ENCODE assay signal across 6 cellular contexts in the genomic region with DNA sequence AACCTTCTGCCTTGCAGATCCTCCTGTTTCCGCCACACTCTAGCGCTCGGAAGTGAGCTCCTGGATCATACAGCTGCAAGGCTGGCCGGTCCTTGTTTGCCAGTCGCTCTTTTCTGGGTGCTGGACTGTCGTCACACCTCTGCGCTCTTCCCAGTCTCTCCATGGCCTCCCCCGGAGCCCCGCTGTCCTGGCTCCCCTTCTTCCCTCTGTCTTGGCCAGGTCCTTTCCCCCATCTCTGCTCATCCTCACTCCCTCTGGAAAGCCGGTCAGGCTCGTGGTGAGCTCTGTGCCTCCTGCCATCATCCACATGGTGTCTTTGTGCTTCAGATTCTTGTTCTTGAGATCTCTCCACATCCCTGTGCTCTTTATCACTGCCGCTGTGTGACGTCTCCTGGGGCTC.
A peak's percentile ranks its signal among the peaks of the same experiment; 100 is the strongest.
DNase-seq lines count a peak whose midpoint lies in the region; TF ChIP-seq lines count a peak whose summit lies in the region.
"Not testable (repeated sequence)": the region's sequence is repeated elsewhere in the genome, so short reads cannot be mapped to it uniquely, and the experiment has no call there.

No MANE protein-coding gene starts in this region.

- H4K91ac ChIP-seq in H9 (ENCODE audit: insufficient read length, low read depth, low read length), result not testable (repeated sequence)

- H2BK120ac ChIP-seq in H9 (ENCODE audit: low read depth, low read length, poor library complexity, severe bottlenecking), result not testable (repeated sequence)

- not testable (repeated sequence) for H3T11ph ChIP-seq in H9 (ENCODE audit: low read length)

- not testable (repeated sequence) for H3K18ac ChIP-seq in H9 (ENCODE audit: insufficient read length, low read depth, low read length)

- not testable (repeated sequence) for H3K23ac ChIP-seq in H9 (ENCODE audit: insufficient read length, low read depth, low read length)

- peak; percentile 4 for DNase-seq in ELF-1 (ENCODE audit: low read depth, low spot score)
- DNase-seq in H9, result peak; percentile 28
- DNase-seq in SK-N-DZ (ENCODE audit: low spot score), result peak; percentile 1
- DNase-seq in endodermal cell, result peak; percentile 42
- peak; percentile 2 for DNase-seq in retina
- peak; percentile 31 for DNase-seq in spleen

- not testable (repeated sequence) for H3K27ac Mint-ChIP-seq in H9, endodermal cell

- not testable (repeated sequence) for TF ChIP-seq POLR2A in spleen (IDR thresholded peaks at IDR 0.05)

- not testable (repeated sequence) for H3K36me3 ChIP-seq in endodermal cell (ENCODE audit: control insufficient read depth, insufficient read depth, low read length); spleen

- H2BK20ac ChIP-seq in H9 (ENCODE audit: low read depth, low read length, poor library complexity, severe bottlenecking), result not testable (repeated sequence)

- H3K4me1 Mint-ChIP-seq in H9, endodermal cell: not testable (repeated sequence)

- H3K4me1 ChIP-seq in H9 (ENCODE audit: insufficient read depth, low read length); endodermal cell (ENCODE audit: control insufficient read depth, insufficient read depth, low read length); spleen: not testable (repeated sequence)

- H3K36me3 Mint-ChIP-seq in H9 (ENCODE audit: insufficient read depth in 1 of 3, low read depth in 3 of 3); endodermal cell (ENCODE audit: low read depth): not testable (repeated sequence)

- H3K23me2 ChIP-seq in H9 (ENCODE audit: insufficient read length, low read depth, low read length, poor library complexity, severe bottlenecking), result not testable (repeated sequence)

- not testable (repeated sequence) for H2AFZ ChIP-seq in H9 (ENCODE audit: low read length)

- not testable (repeated sequence) for H2BK15ac ChIP-seq in H9 (ENCODE audit: low read depth, low read length)

- not testable (repeated sequence) for H3K14ac ChIP-seq in H9 (ENCODE audit: insufficient read depth, low read length)

- not testable (repeated sequence) for H3K56ac ChIP-seq in H9 (ENCODE audit: insufficient read length, low read depth, low read length)

- not testable (repeated sequence) for H3K4ac ChIP-seq in H9 (ENCODE audit: low read depth, low read length)

- not testable (repeated sequence) for H3K9me3 Mint-ChIP-seq in H9, endodermal cell

- H4K20me1 ChIP-seq in H9 (ENCODE audit: control insufficient read depth, insufficient read depth, insufficient read length), result not testable (repeated sequence)

- not testable (repeated sequence) for H3K4me3 ChIP-seq in endodermal cell (ENCODE audit: low read length); spleen

- not testable (repeated sequence) for H3K79me1 ChIP-seq in H9 (ENCODE audit: insufficient read depth, low read depth, low read length, poor library complexity, severe bottlenecking)

- H3K27ac ChIP-seq in H9 (ENCODE audit: insufficient read length, low read depth, low read length); endodermal cell (ENCODE audit: low read depth, low read length); spleen: not testable (repeated sequence)

- H3K27me3 ChIP-seq in H9 (ENCODE audit: insufficient read depth, low read length); endodermal cell (ENCODE audit: control insufficient read depth, insufficient read depth, low read length, poor library complexity, severe bottlenecking); spleen (replicated peaks in 1 of 7): not testable (repeated sequence)

- not testable (repeated sequence) for H4K5ac ChIP-seq in H9 (ENCODE audit: insufficient read length, low read depth, low read length)

- H3K9me3 ChIP-seq in H9 (ENCODE audit: control insufficient read depth, low read depth, low read length); endodermal cell (ENCODE audit: control insufficient read depth, low read length); spleen: not testable (repeated sequence)

- not testable (repeated sequence) for H3K9ac ChIP-seq in H9 (ENCODE audit: extremely low read depth, insufficient read length, low read length); endodermal cell (ENCODE audit: extremely low read depth, low read length, poor library complexity, severe bottlenecking)

- not testable (repeated sequence) for H2AK5ac ChIP-seq in H9 (ENCODE audit: insufficient read length, low read length)

- not testable (repeated sequence) for H3K4me3 Mint-ChIP-seq in H9, endodermal cell

- not testable (repeated sequence) for H4K8ac ChIP-seq in H9 (replicated peaks; ENCODE audit: insufficient read length, low read depth, low read length)

- not testable (repeated sequence) for H3K79me2 ChIP-seq in H9 (ENCODE audit: insufficient read depth, low read length)

- not testable (repeated sequence) for H2BK5ac ChIP-seq in H9 (ENCODE audit: insufficient read length, low read length)

- not testable (repeated sequence) for H2BK12ac ChIP-seq in H9 (ENCODE audit: insufficient read length, low read depth, low read length)

- H3K27me3 Mint-ChIP-seq in H9 (ENCODE audit: low read depth); endodermal cell (ENCODE audit: insufficient read depth): not testable (repeated sequence)

- intact Hi-C loops in spleen (cut with DNase I; ENCODE audit: low total_unique reads), result not testable (repeated sequence)

- TF ChIP-seq CTCF in H9 (conservative IDR thresholded peaks at IDR 0.05); endodermal cell (conservative IDR thresholded peaks at IDR 0.05); spleen (IDR thresholded peaks at IDR 0.05 in 8 of 11, conservative IDR thresholded peaks at IDR 0.05 in 3 of 11): not testable (repeated sequence)

- not testable (repeated sequence) for H3K4me2 ChIP-seq in H9 (ENCODE audit: insufficient read depth, insufficient read length, low read length)

- WGBS in H9 (ENCODE audit: extremely low coverage, insufficient read length, low lambda C conversion rate), result no CpG with 5 or more reads among the region's 13 CpGs
- WGBS in endodermal cell (ENCODE audit: insufficient coverage in 1 of 2, insufficient read length in 1 of 2), 2 experiments, result 80 to 88% methylated on average over 2 to 10 of the region's 13 CpGs
- 88 to 96% (median 94%) methylated on average over 9 to 13 of the region's 13 CpGs for WGBS in spleen, 5 donors
